ENCODE assay signal across 8 cellular contexts in genomic region chr17:45317113-45317820, GRCh38. TPM values are rescaled to one million over a fixed set of nuclear protein-coding genes. Genes with fewer than 3 reads are reported as not detected.
DNase-seq lines count a peak whose midpoint lies in the region; ATAC-seq and TF ChIP-seq lines count a peak whose summit lies in the region.

No MANE protein-coding gene starts in this region.

- DNase-seq in C1 segment of cervical spinal cord (lab: John Stamatoyannopoulos, UW), result peak; percentile 91 to 100 (median 99)
- peak; percentile 100 for DNase-seq in NCI-H526 (lab: John Stamatoyannopoulos, UW)
- peak; percentile 100 for DNase-seq in activated CD4-positive, alpha-beta T cell treated with anti-CD3 and anti-CD28 coated beads, Interleukin-2, amount 10 ng/mL, durations not matched to agents 24 days and 14 days
- peak; percentile 100 for DNase-seq in coronary artery (ENCODE audit: low spot score)
- DNase-seq in left colon, result peak; percentile 100
- DNase-seq in stimulated activated CD4-positive, alpha-beta T cell treated with anti-CD3 and anti-CD28 coated beads, Interleukin-1b, Interleukin-23, amount 100 ng/mL, for 4 hours (ENCODE audit: low read depth in 2 of 2), result peak; percentile 99

- H3K4me3 Mint-ChIP-seq in activated CD4-positive, alpha-beta T cell treated with anti-CD3 and anti-CD28 coated beads, Interleukin-2, amount 10 ng/mL, durations not matched to agents 24 days and 14 days, result peak overlapping the region; percentile 90

- peak overlapping the region; percentile 94 to 97 for H3K27ac ChIP-seq in coronary artery

- peaks cover 3% of the 10 kb centered on the region for H3K27me3 Mint-ChIP-seq in activated CD4-positive, alpha-beta T cell treated with anti-CD3 and anti-CD28 coated beads, Interleukin-2, amount 10 ng/mL, durations not matched to agents 24 days and 14 days

- H3K9me3 Mint-ChIP-seq in activated CD4-positive, alpha-beta T cell treated with anti-CD3 and anti-CD28 coated beads, Interleukin-2, amount 10 ng/mL, durations not matched to agents 24 days and 14 days, result no peaks in the 10 kb centered on the region

- H3K36me3 Mint-ChIP-seq in activated CD4-positive, alpha-beta T cell treated with anti-CD3 and anti-CD28 coated beads, Interleukin-2, amount 10 ng/mL, durations not matched to agents 24 days and 14 days (ENCODE audit: low read depth), result peaks cover 38% of the 10 kb centered on the region

- peak; percentile 72 for ATAC-seq in GM19328 (IDR thresholded peaks at IDR 0.05; ENCODE audit: unreplicated experiment)
- peak; percentile 55 for ATAC-seq in HG03469 (IDR thresholded peaks at IDR 0.05; ENCODE audit: unreplicated experiment)
- ATAC-seq in left colon, result peak; percentile 74

- H3K27ac Mint-ChIP-seq in activated CD4-positive, alpha-beta T cell treated with anti-CD3 and anti-CD28 coated beads, Interleukin-2, amount 10 ng/mL, durations not matched to agents 24 days and 14 days, result peak overlapping the region; percentile 96

- intact Hi-C loops in activated CD4-positive, alpha-beta T cell treated with anti-CD3 and anti-CD28 coated beads, Interleukin-2, amount 10 ng/mL, durations not matched to agents 24 days and 14 days (cut with micrococcal nuclease), result loop anchor here (1.0 to 5.0 kb wide), 4 partner anchors 14 to 875 kb away; partner anchors contain the start of genes HEXIM1 and KANSL1
- intact Hi-C loops in left colon (cut with DNase I, micrococcal nuclease), result no loop called here

- peak overlapping the region; percentile 85 for H3K4me3 ChIP-seq in coronary artery

- peaks cover 67% of the 10 kb centered on the region for H3K4me1 Mint-ChIP-seq in activated CD4-positive, alpha-beta T cell treated with anti-CD3 and anti-CD28 coated beads, Interleukin-2, amount 10 ng/mL, durations not matched to agents 24 days and 14 days

- TF ChIP-seq CTCF in coronary artery (IDR thresholded peaks at IDR 0.05), result no peak

RNA-seq across cellular contexts. Expression of gene MAP3K14, which starts 0.4 kb away (rescaled TPM):
- 57.4 and 61.0 TPM in 2 replicates for total RNA-seq in activated CD4-positive, alpha-beta T cell treated with anti-CD3 and anti-CD28 coated beads, Interleukin-2, amount 10 ng/mL, durations not matched to agents 24 days and 14 days
- total RNA-seq in left colon, result 10 to 100 TPM; 13.0 to 13.3 TPM

RNA-seq across cellular contexts. Expression of gene SPATA32, which starts 55.4 kb away (rescaled TPM):
- 0.28 and 0.40 TPM in 2 replicates for total RNA-seq in activated CD4-positive, alpha-beta T cell treated with anti-CD3 and anti-CD28 coated beads, Interleukin-2, amount 10 ng/mL, durations not matched to agents 24 days and 14 days
- total RNA-seq in left colon, result not detected

Comparison
In these comparisons a context has a peak if more than half of its experiments do, and no peak if none do; other contexts are left out.
1. Peak in every context shown above with its lines: DNase-seq, ATAC-seq, H3K4me3 ChIP-seq and H3K27ac ChIP-seq.